ENCODE assay signal across 23 cellular contexts in the genomic region with DNA sequence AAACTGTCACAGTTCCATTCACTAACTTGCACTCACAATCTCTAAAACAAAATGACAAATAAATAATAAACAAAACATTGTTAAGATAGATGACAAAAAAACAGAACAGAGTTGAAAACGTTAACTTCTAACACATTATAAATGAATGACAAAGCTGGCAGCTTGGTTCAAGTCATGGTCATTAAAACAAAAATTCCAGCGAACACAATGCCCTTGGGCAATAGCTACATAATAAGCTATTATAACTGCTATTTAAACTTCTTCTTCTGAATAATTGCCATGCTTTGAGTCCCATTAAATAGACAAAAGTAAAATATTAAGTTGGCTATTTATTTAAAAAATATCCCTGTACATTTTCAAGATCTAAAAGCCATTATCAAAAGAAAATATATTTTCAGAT. TPM values are rescaled to one million over a fixed set of nuclear protein-coding genes. Genes with fewer than 3 reads are reported as not detected.
DNase-seq lines count a peak whose midpoint lies in the region; ATAC-seq, FAIRE-seq and TF ChIP-seq lines count a peak whose summit lies in the region.
"Had no signal": no experiment of that assay in that cellular context is flagged by ENCODE, and none has a peak within 500 bp of the region (broad histone marks: within the 10 kb centered on the region; RNA-seq: fewer than 3 reads in every experiment).

No MANE protein-coding gene starts in this region.

- intact Hi-C loops in A673 (cut with micrococcal nuclease; ENCODE audit: unreplicated experiment) = no loop called here

- H3K27me3 ChIP-seq in A673 (replicated peaks; ENCODE audit: insufficient read depth, low read depth, low read length, poor library complexity) = no peaks in the 10 kb centered on the region
- no peaks in the 10 kb centered on the region for H3K27me3 ChIP-seq in HAP-1 (ENCODE audit: low read depth)
- no peaks in the 10 kb centered on the region for H3K27me3 ChIP-seq in adipocyte (replicated peaks; ENCODE audit: control insufficient read depth, insufficient read depth, low read length)
- H3K27me3 ChIP-seq in neutrophil = no peaks in the 10 kb centered on the region
- H3K27me3 ChIP-seq: BLaER1, colonic mucosa, hepatocyte had no signal

- H3K9me3 ChIP-seq in A673 (ENCODE audit: low read depth, low read length, poor library complexity, severe bottlenecking) (no peaks in the 10 kb centered on the region), HAP-1 (no peaks in the 10 kb centered on the region), adipocyte (ENCODE audit: control insufficient read depth, low read length) (no peaks in the 10 kb centered on the region), neutrophil (no peaks in the 10 kb centered on the region)
- H3K9me3 ChIP-seq: BLaER1, colonic mucosa had no signal

- no TSS peak for BruUV-seq in A673 (replicated peaks; lab: Mats Ljungman, UMichigan)

- H3K27ac ChIP-seq in A673 (ENCODE audit: low read depth, low read length, poor library complexity, severe bottlenecking) (no peak overlapping the region), neutrophil (peak overlapping the region; percentile 36)
- H3K27ac ChIP-seq: BLaER1, colonic mucosa, hepatocyte had no signal

- TF ChIP-seq CTCF in A673 (conservative IDR thresholded peaks at IDR 0.05; ENCODE audit: low read depth, low read length) = no peak
- no peak for TF ChIP-seq CTCF in neutrophil (IDR thresholded peaks at IDR 0.05)

- POLR2A ChIA-PET in A673 (lab: Charles Lee; ENCODE audit: low non-redundant PET) = no interaction called here

- DNase-seq in A673 (ENCODE audit: low spot score) (peak; percentile 40), HAP-1 (ENCODE audit: low spot score in 2 of 2) (peak; percentile 51 to 76), adipocyte (ENCODE audit: low read depth) (peak; percentile 36), urothelium cell line (ENCODE audit: low spot score) (no peak)
- no peak for DNase-seq in stimulated activated naive CD4-positive, alpha-beta T cell treated with Interleukin-2 at 50 U/mL for 16 hours (lab: John Stamatoyannopoulos, UW)
- DNase-seq: activated CD4-positive, alpha-beta T cell treated with anti-CD3 and anti-CD28 coated beads for 36 hours; activated naive CD4-positive, alpha-beta T cell treated with anti-CD3 and anti-CD28 coated beads, Interleukin-2, amount 50 U/mL, for 16 hours; amygdala; colonic mucosa; DMS53; effector memory CD4-positive, alpha-beta T cell; GDM1; NCI-H1092; NCI-H2081 treated with DMSO at 0.1 percent for 48 hours; NCI-H82; nucleus accumbens had no signal

- peaks cover 11% of the 10 kb centered on the region for H3K4me1 ChIP-seq in A673 (ENCODE audit: insufficient read depth, low read length, poor library complexity, severe bottlenecking)
- H3K4me1 ChIP-seq in HAP-1 = peaks cover 17% of the 10 kb centered on the region
- H3K4me1 ChIP-seq in adipocyte (ENCODE audit: control insufficient read depth, insufficient read depth, low read length) = peaks cover 25% of the 10 kb centered on the region
- no peaks in the 10 kb centered on the region for H3K4me1 ChIP-seq in neutrophil (ENCODE audit: control insufficient read depth in 1 of 2, insufficient read depth in 1 of 2, low read depth in 1 of 2, low read length in 1 of 2)
- H3K4me1 ChIP-seq: BLaER1, colonic mucosa had no signal

- peaks cover 25% of the 10 kb centered on the region for H3K36me3 ChIP-seq in A673 (ENCODE audit: insufficient read depth, low read length, poor library complexity, severe bottlenecking)
- peaks cover 10% of the 10 kb centered on the region for H3K36me3 ChIP-seq in HAP-1 (replicated peaks)
- peaks cover 93% of the 10 kb centered on the region for H3K36me3 ChIP-seq in adipocyte (ENCODE audit: control insufficient read depth, insufficient read depth, low read length, severe bottlenecking)
- peaks cover 98% of the 10 kb centered on the region for H3K36me3 ChIP-seq in neutrophil
- H3K36me3 ChIP-seq: colonic mucosa had no signal

- H3K9ac ChIP-seq in adipocyte (ENCODE audit: low read length) = peak overlapping the region; percentile 2
- H3K9ac ChIP-seq: BLaER1 had no signal

- no peak for FAIRE-seq in urothelium cell line (lab: Jason Lieb, UNC)
- FAIRE-seq: bronchial epithelial cell, frontal cortex had no signal

- ATAC-seq in GM19397 (IDR thresholded peaks at IDR 0.05; ENCODE audit: unreplicated experiment) = no peak
- ATAC-seq: activated CD4-positive, alpha-beta T cell treated with anti-CD3 and anti-CD28 coated beads for 36 hours; left lobe of liver had no signal

- CTCF ChIA-PET in A673 (lab: Charles Lee) = interaction anchor here (0.6 to 1.3 kb wide), 2 partner anchors 68 to 180 kb away, joined by 3 read pairs; no protein-coding TSS in a partner anchor

- in situ Hi-C loops in HAP-1 (cut with MboI; ENCODE audit: low sequenced_read_pairs) = no loop called here

- no peak overlapping the region for H3K4me3 ChIP-seq in A673 (ENCODE audit: low read depth, low read length, poor library complexity, severe bottlenecking)
- no peak overlapping the region for H3K4me3 ChIP-seq in HAP-1
- no peak overlapping the region for H3K4me3 ChIP-seq in adipocyte (ENCODE audit: low read length)
- H3K4me3 ChIP-seq in neutrophil (ENCODE audit: low read depth in 1 of 2, low read length in 1 of 2) = no peak overlapping the region
- H3K4me3 ChIP-seq: BLaER1, colonic mucosa, hepatocyte had no signal

RNA-seq across cellular contexts. Expression of a gene that starts 54.7 kb away (rescaled TPM):
- total RNA-seq in A673 (2021) = 168 and 174 TPM in 2 replicates

Comparison
In these comparisons a context has a peak if more than half of its experiments do, and no peak if none do; other contexts are left out.
1. DNase-seq: peak in A673 (single experiment), HAP-1 (2 of 2) and adipocyte (single experiment); none in urothelium cell line (single experiment) and stimulated activated naive CD4-positive, alpha-beta T cell treated with Interleukin-2 at 50 U/mL for 16 hours (single experiment).